In genomic region chr10:71622656-71623055, GRCh38 we compare ENCODE assay signal across 16 cellular contexts.
A peak's percentile ranks its signal among the peaks of the same experiment; 100 is the strongest.
DNase-seq lines count a peak whose midpoint lies in the region; ATAC-seq, FAIRE-seq and TF ChIP-seq lines count a peak whose summit lies in the region.
"Had no signal": no experiment of that assay in that cellular context is flagged by ENCODE, and none has a peak within 500 bp of the region (broad histone marks: within the 10 kb centered on the region; RNA-seq: fewer than 3 reads in every experiment).

No MANE protein-coding gene starts in this region.

- no peak overlapping the region for H3K27ac ChIP-seq in GM23248
- H3K27ac ChIP-seq in SJCRH30, result peak overlapping the region; percentile 15; the same call in 1 of the 2 replicates
- H3K27ac ChIP-seq in endothelial cell of umbilical vein (ENCODE audit: insufficient read depth, low read depth, low read length), result no peak overlapping the region

- TF ChIP-seq CTCF in endothelial cell of umbilical vein (IDR thresholded peaks at IDR 0.05; ENCODE audit: extremely low read depth in 1 of 2, insufficient read depth in 1 of 2, low read depth in 1 of 2, low read length in 2 of 2), result no peak
- no peak for TF ChIP-seq CTCF in progenitor cell of endocrine pancreas (IDR thresholded peaks at IDR 0.05; ENCODE audit: unreplicated experiment)

- H3K9ac ChIP-seq in GM23248, result no peak overlapping the region
- no peak overlapping the region for H3K9ac ChIP-seq in endothelial cell of umbilical vein (replicated peaks; ENCODE audit: extremely low read depth, insufficient read depth, low read length)

- H3K4me3 Mint-ChIP-seq in progenitor cell of endocrine pancreas (ENCODE audit: low read depth), result no peak overlapping the region
- H3K4me3 Mint-ChIP-seq: activated CD4-positive, alpha-beta T cell treated with anti-CD3 and anti-CD28 coated beads, Interleukin-2, amount 10 ng/mL, durations not matched to agents 7 days and 5 days; activated naive CD8-positive, alpha-beta T cell treated with anti-CD3 and anti-CD28 coated beads, Interleukin-2, amount 10 ng/mL, durations not matched to agents 7 days and 5 days; natural killer cell treated with Interleukin-12 subunit alpha and Interleukin-12 subunit beta and Interleukin-15 and Interleukin-18, amount 100 ng/mL, for 72 hours had no signal

- H3K27me3 ChIP-seq in GM23248 (replicated peaks; ENCODE audit: insufficient read depth) (no peaks in the 10 kb centered on the region; the same call in 1 of the 2 replicates), SJCRH30 (no peaks in the 10 kb centered on the region), endothelial cell of umbilical vein (ENCODE audit: control insufficient read depth in 2 of 2, insufficient read depth in 2 of 2, low read length in 2 of 2) (no peaks in the 10 kb centered on the region)
- H3K27me3 ChIP-seq: left lung had no signal

- CTCF ChIA-PET in endothelial cell of umbilical vein (lab: Charles Lee), result interaction anchor here (0.6 to 2.9 kb wide), 6 partner anchors 12 to 307 kb away, joined by 3 to 10 read pairs (median 4); no protein-coding TSS in a partner anchor

- H4K20me1 ChIP-seq in GM23248 (ENCODE audit: insufficient read depth), result no peaks in the 10 kb centered on the region
- H4K20me1 ChIP-seq in endothelial cell of umbilical vein (replicated peaks; ENCODE audit: control insufficient read depth, extremely low read depth, insufficient read depth, low read length), result no peaks in the 10 kb centered on the region

- peaks cover 25% of the 10 kb centered on the region for H3K4me1 Mint-ChIP-seq in progenitor cell of endocrine pancreas (ENCODE audit: low read depth)
- H3K4me1 Mint-ChIP-seq: activated CD4-positive, alpha-beta T cell treated with anti-CD3 and anti-CD28 coated beads, Interleukin-2, amount 10 ng/mL, durations not matched to agents 7 days and 5 days had no signal

- no peaks in the 10 kb centered on the region for H3K36me3 Mint-ChIP-seq in progenitor cell of endocrine pancreas (ENCODE audit: insufficient read depth)
- H3K36me3 Mint-ChIP-seq: activated naive CD8-positive, alpha-beta T cell treated with anti-CD3 and anti-CD28 coated beads, Interleukin-2, amount 10 ng/mL, durations not matched to agents 7 days and 5 days; natural killer cell treated with Interleukin-12 subunit alpha and Interleukin-12 subunit beta and Interleukin-15 and Interleukin-18, amount 100 ng/mL, for 72 hours had no signal

- H3K79me2 ChIP-seq in GM23248 (ENCODE audit: insufficient read depth) (no peaks in the 10 kb centered on the region), endothelial cell of umbilical vein (ENCODE audit: control insufficient read depth, insufficient read depth, low read length) (no peaks in the 10 kb centered on the region)

- DNase-seq in GM23248, result no peak
- DNase-seq in SJCRH30, result no peak
- DNase-seq in endothelial cell of umbilical vein (ENCODE audit: low read depth, low spot score), result no peak
- DNase-seq in progenitor cell of endocrine pancreas (ENCODE audit: low spot score, unreplicated experiment), result no peak
- DNase-seq in sciatic nerve (ENCODE audit: low spot score), result no peak
- no peak for DNase-seq in retina
- no peak for DNase-seq in NK-92 treated with Interleukin-12 subunit alpha and Interleukin-12 subunit beta, amount 100 ng/mL, for 24 hours (lab: John Stamatoyannopoulos, UW)
- no peak for DNase-seq in DMS53 treated with DMSO at 0.1 percent for 48 hours (lab: John Stamatoyannopoulos, UW; ENCODE audit: unreplicated experiment)
- DNase-seq: activated naive CD8-positive, alpha-beta T cell treated with anti-CD3 and anti-CD28 coated beads, Interleukin-2, amount 10 ng/mL, durations not matched to agents 7 days and 5 days; activated T-cell treated with anti-CD3 and anti-CD28 coated beads, Interleukin-2, amount 50 U/mL, for 1 hour; NCI-H2107; stimulated activated CD4-positive, alpha-beta T cell treated with anti-CD3 and anti-CD28 coated beads, Interleukin-2, amount 100 ng/mL, for 24 hours had no signal

- H3F3A ChIP-seq in GM23248 (ENCODE audit: insufficient read depth), result no peaks in the 10 kb centered on the region

- no peak for ATAC-seq in sciatic nerve
- ATAC-seq: natural killer cell treated with Interleukin-12 subunit alpha and Interleukin-12 subunit beta and Interleukin-15 and Interleukin-18, amount 100 ng/mL, for 72 hours had no signal

- H3K36me3 ChIP-seq in GM23248 (ENCODE audit: low read depth) (no peaks in the 10 kb centered on the region), SJCRH30 (no peaks in the 10 kb centered on the region), endothelial cell of umbilical vein (ENCODE audit: control insufficient read depth in 2 of 2, extremely low read depth in 1 of 2, insufficient read depth in 2 of 2, low read length in 2 of 2) (no peaks in the 10 kb centered on the region)
- H3K36me3 ChIP-seq: left lung, tibial artery had no signal

- intact Hi-C loops in endothelial cell of umbilical vein (cut with micrococcal nuclease) (no loop called here), sciatic nerve (cut with DNase I) (no loop called here)

- H3K9me2 ChIP-seq in GM23248 (ENCODE audit: insufficient read depth), result no peaks in the 10 kb centered on the region

- H3K9me3 Mint-ChIP-seq in progenitor cell of endocrine pancreas (ENCODE audit: low read depth), result no peaks in the 10 kb centered on the region
- H3K9me3 Mint-ChIP-seq: activated CD4-positive, alpha-beta T cell treated with anti-CD3 and anti-CD28 coated beads, Interleukin-2, amount 10 ng/mL, durations not matched to agents 7 days and 5 days; activated naive CD8-positive, alpha-beta T cell treated with anti-CD3 and anti-CD28 coated beads, Interleukin-2, amount 10 ng/mL, durations not matched to agents 7 days and 5 days; natural killer cell treated with Interleukin-12 subunit alpha and Interleukin-12 subunit beta and Interleukin-15 and Interleukin-18, amount 100 ng/mL, for 72 hours had no signal

- H2AFZ ChIP-seq in GM23248 (no peak overlapping the region), endothelial cell of umbilical vein (ENCODE audit: low read depth, low read length) (no peak overlapping the region)

- POLR2A ChIA-PET in endothelial cell of umbilical vein (lab: Charles Lee), result no interaction called here

- H3K27me3 Mint-ChIP-seq in progenitor cell of endocrine pancreas, result peaks cover 36% of the 10 kb centered on the region
- H3K27me3 Mint-ChIP-seq: natural killer cell treated with Interleukin-12 subunit alpha and Interleukin-12 subunit beta and Interleukin-15 and Interleukin-18, amount 100 ng/mL, for 72 hours had no signal

- TF ChIP-seq POLR2A in endothelial cell of umbilical vein (IDR thresholded peaks at IDR 0.05; ENCODE audit: low read depth, low read length), result no peak

- H3K4me2 ChIP-seq in GM23248 (ENCODE audit: unreplicated experiment) (peak overlapping the region; percentile 14), endothelial cell of umbilical vein (ENCODE audit: insufficient read depth, low read length) (no peak overlapping the region)

- H3K4me3 ChIP-seq in GM23248, result no peak overlapping the region
- H3K4me3 ChIP-seq in SJCRH30, result no peak overlapping the region
- no peak overlapping the region for H3K4me3 ChIP-seq in endothelial cell of umbilical vein (replicated peaks in 1 of 3; ENCODE audit: insufficient read depth in 1 of 3, low read depth in 1 of 3, low read length in 3 of 3)
- H3K4me3 ChIP-seq: left lung, tibial artery had no signal

- H3K9me3 ChIP-seq in GM23248 (ENCODE audit: low read depth), result no peaks in the 10 kb centered on the region
- H3K9me3 ChIP-seq in SJCRH30 (replicated peaks), result no peaks in the 10 kb centered on the region
- no peaks in the 10 kb centered on the region for H3K9me3 ChIP-seq in endothelial cell of umbilical vein (replicated peaks; ENCODE audit: control insufficient read depth, insufficient read depth, low read length)
- H3K9me3 ChIP-seq: left lung, tibial artery had no signal

- BruUV-seq in endothelial cell of umbilical vein (replicated peaks; lab: Mats Ljungman, UMichigan), result no TSS peak

- H3K27ac Mint-ChIP-seq in progenitor cell of endocrine pancreas, result peak overlapping the region; percentile 35
- H3K27ac Mint-ChIP-seq: activated CD4-positive, alpha-beta T cell treated with anti-CD3 and anti-CD28 coated beads, Interleukin-2, amount 10 ng/mL, durations not matched to agents 7 days and 5 days; activated naive CD8-positive, alpha-beta T cell treated with anti-CD3 and anti-CD28 coated beads, Interleukin-2, amount 10 ng/mL, durations not matched to agents 7 days and 5 days; natural killer cell treated with Interleukin-12 subunit alpha and Interleukin-12 subunit beta and Interleukin-15 and Interleukin-18, amount 100 ng/mL, for 72 hours had no signal

- no peaks in the 10 kb centered on the region for H3K9me1 ChIP-seq in endothelial cell of umbilical vein (replicated peaks; ENCODE audit: control insufficient read depth, extremely low read depth, insufficient read depth, low read length)

- dilution Hi-C loops in endothelial cell of umbilical vein (cut with MboI; ENCODE audit: extremely low pct_ligation_motif_present, low sequenced_read_pairs), result no loop called here

- H3K4me1 ChIP-seq in GM23248 (ENCODE audit: insufficient read depth) (peaks cover 15% of the 10 kb centered on the region), SJCRH30 (peaks cover 32% of the 10 kb centered on the region), endothelial cell of umbilical vein (ENCODE audit: control insufficient read depth, extremely low read depth, insufficient read depth, low read length) (peaks cover 6% of the 10 kb centered on the region)

- FAIRE-seq in endothelial cell of umbilical vein (lab: Jason Lieb, UNC), result peak; percentile 18

- in situ Hi-C loops in GM23248 (cut with MboI), result no loop called here

- 75 to 85% methylated on average over 6 of the region's 6 CpGs for WGBS in GM23248 (ENCODE audit: low coverage in 1 of 2, low lambda C conversion rate in 2 of 2, missing lambda C conversion rate in 2 of 2), 2 experiments

TF ChIP-seq in endothelial cell of umbilical vein, 7 proteins besides CTCF, POLR2A, EP300 and RAD21:
- TF ChIP-seq MYC (IDR thresholded peaks at IDR 0.05; ENCODE audit: low read depth, low read length) (no peak), JUN (IDR thresholded peaks at IDR 0.05; ENCODE audit: borderline replicate concordance, insufficient read depth, insufficient read length, low read depth) (no peak), POLR2AphosphoS5 (IDR thresholded peaks at IDR 0.05; ENCODE audit: insufficient read depth, low read depth, low read length) (no peak), FOS (IDR thresholded peaks at IDR 0.05; ENCODE audit: borderline replicate concordance, insufficient read depth, low read length) (no peak), EZH2 (IDR thresholded peaks at IDR 0.05; ENCODE audit: borderline replicate concordance, low read depth, low read length, severe bottlenecking) (no peak), MAX (IDR thresholded peaks at IDR 0.05; ENCODE audit: insufficient read depth, insufficient read length) (no peak), GATA2 (IDR thresholded peaks at IDR 0.05; ENCODE audit: insufficient read depth, insufficient read length, low read depth, low read length) (no peak)
